Comparison of ENCODE assay signal across 19 cellular contexts in the genomic region with DNA sequence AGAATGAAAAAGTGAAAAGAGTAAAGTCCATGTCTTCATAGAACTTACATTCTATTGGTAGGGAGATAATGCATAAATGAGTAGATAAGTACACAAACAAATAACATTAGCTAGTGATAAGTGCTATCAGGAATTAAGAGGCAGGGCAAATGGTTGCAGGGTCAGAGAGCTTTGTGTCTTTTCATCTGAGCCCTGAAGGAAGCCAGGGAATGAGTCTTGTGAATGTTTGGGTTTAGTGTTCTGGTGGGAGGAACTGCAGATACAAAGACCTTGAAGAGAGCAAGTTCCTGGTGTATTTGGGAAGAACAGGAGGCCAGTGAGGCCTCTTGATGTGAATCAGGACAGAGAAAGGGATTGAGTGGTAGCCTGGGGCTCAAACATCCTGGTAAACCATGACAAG.
"Had no signal": no experiment of that assay in that cellular context is flagged by ENCODE, and none has a peak within 500 bp of the region (broad histone marks: within the 10 kb centered on the region; RNA-seq: fewer than 3 reads in every experiment).

No MANE protein-coding gene starts in this region.

- H3K27me3 Mint-ChIP-seq: natural killer cell treated with Interleukin-12 subunit alpha and Interleukin-12 subunit beta and Interleukin-15 and Interleukin-18, amount 100 ng/mL, for 72 hours; stimulated activated naive B cell treated with anti-CD40 and anti-IgM and Interleukin-4, amounts not matched to agents 10 μg/mL and 1 μg/mL and 100 μg/mL, for 72 hours had no signal

- ATAC-seq: heart left ventricle; left lobe of liver; natural killer cell treated with Interleukin-12 subunit alpha and Interleukin-12 subunit beta and Interleukin-15 and Interleukin-18, amount 100 ng/mL, for 72 hours; sciatic nerve; stimulated activated naive B cell treated with anti-CD40 and anti-IgM and Interleukin-4, amounts not matched to agents 10 μg/mL and 1 μg/mL and 100 μg/mL, for 72 hours had no signal

- H3K4me1 ChIP-seq: heart left ventricle, stomach had no signal

- H3K27me3 ChIP-seq: stomach, transverse colon had no signal

- H3K4me3 ChIP-seq: coronary artery, dorsolateral prefrontal cortex, heart left ventricle, stomach, thoracic aorta, transverse colon had no signal

- H3K27ac Mint-ChIP-seq: mesothelial cell of epicardium; natural killer cell treated with Interleukin-12 subunit alpha and Interleukin-12 subunit beta and Interleukin-15 and Interleukin-18, amount 100 ng/mL, for 72 hours; stimulated activated naive B cell treated with anti-CD40 and anti-IgM and Interleukin-4, amounts not matched to agents 10 μg/mL and 1 μg/mL and 100 μg/mL, for 72 hours had no signal

- DNase-seq: central memory CD4-positive, alpha-beta T cell; dorsolateral prefrontal cortex; effector memory CD4-positive, alpha-beta T cell; heart left ventricle; hypothalamus; kidney glomerular epithelial cell; mammary epithelial cell; stimulated activated CD4-positive, alpha-beta T cell treated with anti-CD3 and anti-CD28 coated beads, Interleukin-2, amount 100 ng/mL, for 24 hours; stimulated activated CD4-positive, alpha-beta T cell treated with anti-CD3 and anti-CD28 coated beads, Interleukin-4, amount 100 ng/mL, for 4 hours; stimulated activated naive B cell treated with anti-CD40 and anti-IgM and Interleukin-4, amounts not matched to agents 10 μg/mL and 1 μg/mL and 100 μg/mL, for 72 hours; stomach; substantia nigra; transverse colon had no signal

- H3K36me3 Mint-ChIP-seq: mesothelial cell of epicardium; natural killer cell treated with Interleukin-12 subunit alpha and Interleukin-12 subunit beta and Interleukin-15 and Interleukin-18, amount 100 ng/mL, for 72 hours; stimulated activated naive B cell treated with anti-CD40 and anti-IgM and Interleukin-4, amounts not matched to agents 10 μg/mL and 1 μg/mL and 100 μg/mL, for 72 hours had no signal

- H3K36me3 ChIP-seq: heart left ventricle, stomach, thoracic aorta, transverse colon had no signal

- H3K27ac ChIP-seq: coronary artery, dorsolateral prefrontal cortex, heart left ventricle, stomach, thoracic aorta, transverse colon had no signal

- H3K4me1 Mint-ChIP-seq: stimulated activated naive B cell treated with anti-CD40 and anti-IgM and Interleukin-4, amounts not matched to agents 10 μg/mL and 1 μg/mL and 100 μg/mL, for 72 hours had no signal

- H3K9me3 ChIP-seq: heart left ventricle, stomach, thoracic aorta, transverse colon had no signal

- H3K4me3 Mint-ChIP-seq: mesothelial cell of epicardium; natural killer cell treated with Interleukin-12 subunit alpha and Interleukin-12 subunit beta and Interleukin-15 and Interleukin-18, amount 100 ng/mL, for 72 hours; stimulated activated naive B cell treated with anti-CD40 and anti-IgM and Interleukin-4, amounts not matched to agents 10 μg/mL and 1 μg/mL and 100 μg/mL, for 72 hours had no signal
